Comparison of ENCODE assay signal across 1 cellular context in the genomic region with DNA sequence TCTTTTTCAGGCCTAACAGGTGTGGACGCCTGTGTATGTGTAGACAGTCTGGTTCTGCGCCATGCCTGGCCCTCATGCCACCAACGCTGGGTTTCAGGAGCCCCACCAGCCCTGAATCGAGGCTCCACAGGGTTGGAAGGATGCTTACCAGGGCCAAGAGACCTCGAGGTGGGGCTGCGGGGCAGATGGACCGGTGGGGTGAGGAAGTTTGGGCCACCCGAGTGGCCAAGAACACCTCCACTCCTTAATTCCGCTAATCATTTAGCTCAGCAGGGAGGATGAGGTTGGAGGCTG.
TF ChIP-seq lines count a peak whose summit lies in the region.

No MANE protein-coding gene starts in this region.

TF ChIP-seq in WTC11, 78 proteins besides CTCF, POLR2A, EP300 and RAD21 (continued from another document):
- TF ChIP-seq, protein P1, sequence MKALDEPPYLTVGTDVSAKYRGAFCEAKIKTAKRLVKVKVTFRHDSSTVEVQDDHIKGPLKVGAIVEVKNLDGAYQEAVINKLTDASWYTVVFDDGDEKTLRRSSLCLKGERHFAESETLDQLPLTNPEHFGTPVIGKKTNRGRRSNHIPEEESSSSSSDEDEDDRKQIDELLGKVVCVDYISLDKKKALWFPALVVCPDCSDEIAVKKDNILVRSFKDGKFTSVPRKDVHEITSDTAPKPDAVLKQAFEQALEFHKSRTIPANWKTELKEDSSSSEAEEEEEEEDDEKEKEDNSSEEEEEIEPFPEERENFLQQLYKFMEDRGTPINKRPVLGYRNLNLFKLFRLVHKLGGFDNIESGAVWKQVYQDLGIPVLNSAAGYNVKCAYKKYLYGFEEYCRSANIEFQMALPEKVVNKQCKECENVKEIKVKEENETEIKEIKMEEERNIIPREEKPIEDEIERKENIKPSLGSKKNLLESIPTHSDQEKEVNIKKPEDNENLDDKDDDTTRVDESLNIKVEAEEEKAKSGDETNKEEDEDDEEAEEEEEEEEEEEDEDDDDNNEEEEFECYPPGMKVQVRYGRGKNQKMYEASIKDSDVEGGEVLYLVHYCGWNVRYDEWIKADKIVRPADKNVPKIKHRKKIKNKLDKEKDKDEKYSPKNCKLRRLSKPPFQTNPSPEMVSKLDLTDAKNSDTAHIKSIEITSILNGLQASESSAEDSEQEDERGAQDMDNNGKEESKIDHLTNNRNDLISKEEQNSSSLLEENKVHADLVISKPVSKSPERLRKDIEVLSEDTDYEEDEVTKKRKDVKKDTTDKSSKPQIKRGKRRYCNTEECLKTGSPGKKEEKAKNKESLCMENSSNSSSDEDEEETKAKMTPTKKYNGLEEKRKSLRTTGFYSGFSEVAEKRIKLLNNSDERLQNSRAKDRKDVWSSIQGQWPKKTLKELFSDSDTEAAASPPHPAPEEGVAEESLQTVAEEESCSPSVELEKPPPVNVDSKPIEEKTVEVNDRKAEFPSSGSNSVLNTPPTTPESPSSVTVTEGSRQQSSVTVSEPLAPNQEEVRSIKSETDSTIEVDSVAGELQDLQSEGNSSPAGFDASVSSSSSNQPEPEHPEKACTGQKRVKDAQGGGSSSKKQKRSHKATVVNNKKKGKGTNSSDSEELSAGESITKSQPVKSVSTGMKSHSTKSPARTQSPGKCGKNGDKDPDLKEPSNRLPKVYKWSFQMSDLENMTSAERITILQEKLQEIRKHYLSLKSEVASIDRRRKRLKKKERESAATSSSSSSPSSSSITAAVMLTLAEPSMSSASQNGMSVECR (CRISPR knock-in tag; IDR thresholded peaks at IDR 0.05; ENCODE audit: borderline replicate concordance): no peak
- TF ChIP-seq, protein P2, sequence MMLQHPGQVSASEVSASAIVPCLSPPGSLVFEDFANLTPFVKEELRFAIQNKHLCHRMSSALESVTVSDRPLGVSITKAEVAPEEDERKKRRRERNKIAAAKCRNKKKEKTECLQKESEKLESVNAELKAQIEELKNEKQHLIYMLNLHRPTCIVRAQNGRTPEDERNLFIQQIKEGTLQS (CRISPR knock-in tag; conservative IDR thresholded peaks at IDR 0.05): no peak
- TF ChIP-seq, protein P3, sequence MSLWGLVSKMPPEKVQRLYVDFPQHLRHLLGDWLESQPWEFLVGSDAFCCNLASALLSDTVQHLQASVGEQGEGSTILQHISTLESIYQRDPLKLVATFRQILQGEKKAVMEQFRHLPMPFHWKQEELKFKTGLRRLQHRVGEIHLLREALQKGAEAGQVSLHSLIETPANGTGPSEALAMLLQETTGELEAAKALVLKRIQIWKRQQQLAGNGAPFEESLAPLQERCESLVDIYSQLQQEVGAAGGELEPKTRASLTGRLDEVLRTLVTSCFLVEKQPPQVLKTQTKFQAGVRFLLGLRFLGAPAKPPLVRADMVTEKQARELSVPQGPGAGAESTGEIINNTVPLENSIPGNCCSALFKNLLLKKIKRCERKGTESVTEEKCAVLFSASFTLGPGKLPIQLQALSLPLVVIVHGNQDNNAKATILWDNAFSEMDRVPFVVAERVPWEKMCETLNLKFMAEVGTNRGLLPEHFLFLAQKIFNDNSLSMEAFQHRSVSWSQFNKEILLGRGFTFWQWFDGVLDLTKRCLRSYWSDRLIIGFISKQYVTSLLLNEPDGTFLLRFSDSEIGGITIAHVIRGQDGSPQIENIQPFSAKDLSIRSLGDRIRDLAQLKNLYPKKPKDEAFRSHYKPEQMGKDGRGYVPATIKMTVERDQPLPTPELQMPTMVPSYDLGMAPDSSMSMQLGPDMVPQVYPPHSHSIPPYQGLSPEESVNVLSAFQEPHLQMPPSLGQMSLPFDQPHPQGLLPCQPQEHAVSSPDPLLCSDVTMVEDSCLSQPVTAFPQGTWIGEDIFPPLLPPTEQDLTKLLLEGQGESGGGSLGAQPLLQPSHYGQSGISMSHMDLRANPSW (CRISPR knock-in tag; conservative IDR thresholded peaks at IDR 0.05; ENCODE audit: low read depth): no peak
- TF ChIP-seq ETV6 (CRISPR knock-in tag; IDR thresholded peaks at IDR 0.05) (no peak), TEAD1 (CRISPR knock-in tag; IDR thresholded peaks at IDR 0.05) (no peak)
- TF ChIP-seq, protein P4, sequence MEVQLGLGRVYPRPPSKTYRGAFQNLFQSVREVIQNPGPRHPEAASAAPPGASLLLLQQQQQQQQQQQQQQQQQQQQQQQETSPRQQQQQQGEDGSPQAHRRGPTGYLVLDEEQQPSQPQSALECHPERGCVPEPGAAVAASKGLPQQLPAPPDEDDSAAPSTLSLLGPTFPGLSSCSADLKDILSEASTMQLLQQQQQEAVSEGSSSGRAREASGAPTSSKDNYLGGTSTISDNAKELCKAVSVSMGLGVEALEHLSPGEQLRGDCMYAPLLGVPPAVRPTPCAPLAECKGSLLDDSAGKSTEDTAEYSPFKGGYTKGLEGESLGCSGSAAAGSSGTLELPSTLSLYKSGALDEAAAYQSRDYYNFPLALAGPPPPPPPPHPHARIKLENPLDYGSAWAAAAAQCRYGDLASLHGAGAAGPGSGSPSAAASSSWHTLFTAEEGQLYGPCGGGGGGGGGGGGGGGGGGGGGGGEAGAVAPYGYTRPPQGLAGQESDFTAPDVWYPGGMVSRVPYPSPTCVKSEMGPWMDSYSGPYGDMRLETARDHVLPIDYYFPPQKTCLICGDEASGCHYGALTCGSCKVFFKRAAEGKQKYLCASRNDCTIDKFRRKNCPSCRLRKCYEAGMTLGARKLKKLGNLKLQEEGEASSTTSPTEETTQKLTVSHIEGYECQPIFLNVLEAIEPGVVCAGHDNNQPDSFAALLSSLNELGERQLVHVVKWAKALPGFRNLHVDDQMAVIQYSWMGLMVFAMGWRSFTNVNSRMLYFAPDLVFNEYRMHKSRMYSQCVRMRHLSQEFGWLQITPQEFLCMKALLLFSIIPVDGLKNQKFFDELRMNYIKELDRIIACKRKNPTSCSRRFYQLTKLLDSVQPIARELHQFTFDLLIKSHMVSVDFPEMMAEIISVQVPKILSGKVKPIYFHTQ (CRISPR knock-in tag; IDR thresholded peaks at IDR 0.05): no peak
- TF ChIP-seq, protein P5, sequence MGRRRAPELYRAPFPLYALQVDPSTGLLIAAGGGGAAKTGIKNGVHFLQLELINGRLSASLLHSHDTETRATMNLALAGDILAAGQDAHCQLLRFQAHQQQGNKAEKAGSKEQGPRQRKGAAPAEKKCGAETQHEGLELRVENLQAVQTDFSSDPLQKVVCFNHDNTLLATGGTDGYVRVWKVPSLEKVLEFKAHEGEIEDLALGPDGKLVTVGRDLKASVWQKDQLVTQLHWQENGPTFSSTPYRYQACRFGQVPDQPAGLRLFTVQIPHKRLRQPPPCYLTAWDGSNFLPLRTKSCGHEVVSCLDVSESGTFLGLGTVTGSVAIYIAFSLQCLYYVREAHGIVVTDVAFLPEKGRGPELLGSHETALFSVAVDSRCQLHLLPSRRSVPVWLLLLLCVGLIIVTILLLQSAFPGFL (CRISPR knock-in tag; IDR thresholded peaks at IDR 0.05; ENCODE audit: borderline replicate concordance): no peak
